Comparison of ENCODE assay signal across 8 cellular contexts in the genomic region with DNA sequence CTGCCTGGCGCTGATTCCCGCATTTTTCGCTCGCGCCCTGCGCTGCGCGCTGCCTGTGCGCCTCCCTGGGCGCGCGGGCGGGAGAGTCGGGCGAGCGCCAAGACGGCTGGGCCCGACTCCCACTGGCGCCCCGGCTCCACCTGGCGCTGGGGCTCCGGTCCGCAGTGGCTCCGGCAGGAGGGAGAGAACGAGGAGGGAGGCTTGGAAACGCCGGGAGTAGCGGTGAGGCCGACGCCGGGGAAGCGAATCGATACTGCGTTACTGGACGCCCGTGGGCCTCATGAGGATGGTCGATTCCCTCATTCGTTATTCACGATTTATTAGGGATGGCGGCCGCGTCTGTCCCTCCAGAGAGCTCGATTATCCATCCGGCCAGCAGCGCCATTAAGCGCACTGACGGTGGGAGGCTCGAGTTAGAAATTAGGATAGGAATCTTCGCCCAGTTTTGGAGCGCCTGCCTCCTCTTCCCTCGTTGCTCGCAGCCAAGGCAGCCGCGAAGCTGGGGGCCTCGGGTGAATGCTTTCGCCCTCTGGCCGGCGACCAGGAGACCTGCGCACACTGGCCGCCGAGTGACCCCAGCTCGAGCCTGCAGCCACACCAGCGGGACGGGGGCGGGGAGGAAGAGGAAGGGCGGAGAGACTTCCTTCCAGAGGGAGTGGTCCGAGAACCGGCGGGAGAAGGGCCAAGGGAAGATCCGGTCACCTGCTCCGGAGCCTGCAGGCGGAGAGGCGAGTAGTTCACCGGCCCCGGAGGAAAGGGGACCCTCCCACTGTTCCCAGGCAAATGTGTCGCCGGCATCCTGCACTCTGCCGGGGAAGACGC. TPM values are rescaled to one million over a fixed set of nuclear protein-coding genes. Genes with fewer than 3 reads are reported as not detected.
DNase-seq lines count a peak whose midpoint lies in the region; ATAC-seq and TF ChIP-seq lines count a peak whose summit lies in the region.

No MANE protein-coding gene starts in this region.

- intact Hi-C loops in activated naive CD4-positive, alpha-beta T cell treated with anti-CD3 and anti-CD28 coated beads for 36 hours (cut with micrococcal nuclease): loop anchor here (5.0 kb wide), 3 partner anchors 142 to 242 kb away; a partner anchor contains a TSS
- intact Hi-C loops in heart right ventricle (cut with DNase I): loop anchor here in 4 of 10 donors (2.0 to 10.0 kb wide), 4 partner anchors 19 to 105 kb away; a partner anchor contains a TSS

- peak overlapping the region; percentile 89 for H3K4me2 ChIP-seq in trophoblast cell (ENCODE audit: low read length)

- peak overlapping the region; percentile 82 for H4K8ac ChIP-seq in trophoblast cell (ENCODE audit: low read depth, low read length)

- H2AFZ ChIP-seq in trophoblast cell (ENCODE audit: insufficient read depth, low read length, poor library complexity): peak overlapping the region; percentile 74

- peak overlapping the region; percentile 23 for H2BK5ac ChIP-seq in trophoblast cell (ENCODE audit: low read depth, low read length, poor library complexity)

- POLR2A ChIA-PET in activated naive CD8-positive, alpha-beta T cell treated with anti-CD3 and anti-CD28 coated beads, Interleukin-2, amount 10 ng/mL, durations not matched to agents 7 days and 5 days (lab: Charles Lee): no interaction called here

- H3K27ac ChIP-seq in heart right ventricle (peak overlapping the region; percentile 89 to 99 (median 96)), trophoblast cell (ENCODE audit: low read depth, low read length) (peak overlapping the region; percentile 80)

- peaks cover 39% of the 10 kb centered on the region for H3K79me2 ChIP-seq in trophoblast cell (ENCODE audit: control insufficient read depth, insufficient read depth, low read length, poor library complexity)

- H3K4me1 ChIP-seq in heart right ventricle (peaks cover 9 to 78% (median 66%) of the 10 kb centered on the region in 9 donors), trophoblast cell (ENCODE audit: control insufficient read depth in 1 of 2, insufficient read depth in 2 of 2, low read length in 2 of 2) (peaks cover 15 to 24% of the 10 kb centered on the region in 2 experiments), HAP-1 (peaks cover 25% of the 10 kb centered on the region)

- peak overlapping the region; percentile 30 for H3K4ac ChIP-seq in trophoblast cell (ENCODE audit: low read depth, low read length)

- TF ChIP-seq CTCF in heart right ventricle (IDR thresholded peaks at IDR 0.05): peak in 2 of 9 donors; percentile 30 to 31

- H3K23ac ChIP-seq in trophoblast cell (ENCODE audit: low read length): no peak overlapping the region

- peak overlapping the region; percentile 34 for H2AK5ac ChIP-seq in trophoblast cell (ENCODE audit: low read length)

- no peaks in the 10 kb centered on the region for H3K9me3 Mint-ChIP-seq in activated naive CD4-positive, alpha-beta T cell treated with anti-CD3 and anti-CD28 coated beads for 36 hours
- H3K9me3 Mint-ChIP-seq in activated naive CD8-positive, alpha-beta T cell treated with anti-CD3 and anti-CD28 coated beads, Interleukin-2, amount 10 ng/mL, durations not matched to agents 7 days and 5 days: no peaks in the 10 kb centered on the region

- in situ Hi-C loops in HAP-1 (cut with MboI; ENCODE audit: low sequenced_read_pairs): no loop called here

- H3K9ac ChIP-seq in trophoblast cell (ENCODE audit: low read length): peak overlapping the region; percentile 71

- peaks cover 0 to 10% (median 0%) of the 10 kb centered on the region in 9 donors for H3K36me3 ChIP-seq in heart right ventricle
- H3K36me3 ChIP-seq in trophoblast cell (ENCODE audit: control insufficient read depth in 1 of 2, insufficient read depth in 2 of 2, low read length in 2 of 2): peaks cover 7 to 8% of the 10 kb centered on the region in 2 experiments
- H3K36me3 ChIP-seq in HAP-1 (replicated peaks): peaks cover 18% of the 10 kb centered on the region

- CTCF ChIA-PET in activated naive CD4-positive, alpha-beta T cell treated with anti-CD3 and anti-CD28 coated beads for 36 hours (lab: Charles Lee): interaction anchor here (1.0 kb wide), 1 partner anchor 15 kb away, joined by 3 read pairs; no protein-coding TSS in a partner anchor

- no peak for ATAC-seq in activated naive CD8-positive, alpha-beta T cell treated with anti-CD3 and anti-CD28 coated beads, Interleukin-2, amount 10 ng/mL, durations not matched to agents 7 days and 5 days (ENCODE audit: low read depth)
- peak; percentile 48 to 74 (median 62) for ATAC-seq in heart right ventricle

- H3K4me3 ChIP-seq in heart right ventricle (peak overlapping the region; percentile 58 to 99 (median 84)), trophoblast cell (ENCODE audit: low read depth, low read length) (peak overlapping the region; percentile 70), HAP-1 (no peak overlapping the region)

- H4K12ac ChIP-seq in trophoblast cell (ENCODE audit: low read depth, low read length): peak overlapping the region; percentile 64

- peak overlapping the region; percentile 67 for H3K4me3 Mint-ChIP-seq in activated naive CD4-positive, alpha-beta T cell treated with anti-CD3 and anti-CD28 coated beads for 36 hours
- peak overlapping the region; percentile 98 for H3K4me3 Mint-ChIP-seq in activated naive CD8-positive, alpha-beta T cell treated with anti-CD3 and anti-CD28 coated beads, Interleukin-2, amount 10 ng/mL, durations not matched to agents 7 days and 5 days

- peak overlapping the region; percentile 48 for H2BK120ac ChIP-seq in trophoblast cell (ENCODE audit: insufficient read depth, low read length, poor library complexity)

- peak overlapping the region; percentile 8 for H2BK12ac ChIP-seq in trophoblast cell (ENCODE audit: low read length)

- peak overlapping the region; percentile 71 for H3K18ac ChIP-seq in trophoblast cell (ENCODE audit: low read length)

- peaks cover 15% of the 10 kb centered on the region for H3K36me3 Mint-ChIP-seq in activated naive CD4-positive, alpha-beta T cell treated with anti-CD3 and anti-CD28 coated beads for 36 hours (ENCODE audit: low read depth)
- H3K36me3 Mint-ChIP-seq in activated naive CD8-positive, alpha-beta T cell treated with anti-CD3 and anti-CD28 coated beads, Interleukin-2, amount 10 ng/mL, durations not matched to agents 7 days and 5 days: peaks cover 8% of the 10 kb centered on the region

- peak overlapping the region; percentile 87 for H3K14ac ChIP-seq in trophoblast cell (ENCODE audit: low read length)

- H3K27me3 Mint-ChIP-seq in activated naive CD4-positive, alpha-beta T cell treated with anti-CD3 and anti-CD28 coated beads for 36 hours (ENCODE audit: low read depth): peaks cover 48% of the 10 kb centered on the region
- peaks cover 39% of the 10 kb centered on the region for H3K27me3 Mint-ChIP-seq in activated naive CD8-positive, alpha-beta T cell treated with anti-CD3 and anti-CD28 coated beads, Interleukin-2, amount 10 ng/mL, durations not matched to agents 7 days and 5 days

- H3K27ac Mint-ChIP-seq in activated naive CD4-positive, alpha-beta T cell treated with anti-CD3 and anti-CD28 coated beads for 36 hours: no peak overlapping the region
- H3K27ac Mint-ChIP-seq in activated naive CD8-positive, alpha-beta T cell treated with anti-CD3 and anti-CD28 coated beads, Interleukin-2, amount 10 ng/mL, durations not matched to agents 7 days and 5 days: no peak overlapping the region

- peak overlapping the region; percentile 81 for H4K91ac ChIP-seq in trophoblast cell (ENCODE audit: low read depth, low read length)

- H3K27me3 ChIP-seq in heart right ventricle (peaks cover 0 to 52% (median 0%) of the 10 kb centered on the region in 7 donors), trophoblast cell (ENCODE audit: insufficient read depth, low read length) (no peaks in the 10 kb centered on the region), HAP-1 (ENCODE audit: low read depth) (no peaks in the 10 kb centered on the region)

- H3K79me1 ChIP-seq in trophoblast cell (ENCODE audit: low read length): peaks cover 30% of the 10 kb centered on the region

- H3K9me3 ChIP-seq in heart right ventricle: no peaks in the 10 kb centered on the region
- H3K9me3 ChIP-seq in trophoblast cell (ENCODE audit: insufficient read depth, low read depth, low read length): no peaks in the 10 kb centered on the region
- H3K9me3 ChIP-seq in HAP-1: no peaks in the 10 kb centered on the region

- WGBS in heart right ventricle, 2 donors: 1% methylated on average over 78 to 79 of the region's 79 CpGs
- no CpG with 5 or more reads among the region's 79 CpGs for WGBS in trophoblast cell (ENCODE audit: extremely low coverage, insufficient coverage, insufficient read length)

- DNase-seq in activated naive CD4-positive, alpha-beta T cell treated with anti-CD3 and anti-CD28 coated beads for 36 hours: peak; percentile 20
- no peak for DNase-seq in activated naive CD4-positive, alpha-beta T cell treated with anti-CD3 and anti-CD28 coated beads, Interleukin-2, amount 50 U/mL, for 16 hours
- DNase-seq in NCI-H2227 (lab: John Stamatoyannopoulos, UW; ENCODE audit: unreplicated experiment): peak; percentile 72
- DNase-seq in activated naive CD8-positive, alpha-beta T cell treated with anti-CD3 and anti-CD28 coated beads, Interleukin-2, amount 10 ng/mL, durations not matched to agents 7 days and 5 days: peak; percentile 56
- peak; percentile 90 to 95 for DNase-seq in heart right ventricle
- DNase-seq in trophoblast cell: peak; percentile 42 to 52
- DNase-seq in HAP-1 (ENCODE audit: low spot score in 2 of 2): no peak
- DNase-seq in Kasumi-1 (lab: John Stamatoyannopoulos, UW): no peak

- H3K4me1 Mint-ChIP-seq in activated naive CD4-positive, alpha-beta T cell treated with anti-CD3 and anti-CD28 coated beads for 36 hours (ENCODE audit: low read depth): peaks cover 46% of the 10 kb centered on the region
- peaks cover 33% of the 10 kb centered on the region for H3K4me1 Mint-ChIP-seq in activated naive CD8-positive, alpha-beta T cell treated with anti-CD3 and anti-CD28 coated beads, Interleukin-2, amount 10 ng/mL, durations not matched to agents 7 days and 5 days

RNA-seq across cellular contexts. Expression of a gene that starts 1.3 kb away (rescaled TPM):
- 1 to 10 TPM; 1.2 TPM for total RNA-seq in activated naive CD4-positive, alpha-beta T cell treated with anti-CD3 and anti-CD28 coated beads for 36 hours
- 1 to 10 TPM; 1.8 to 2.0 TPM for total RNA-seq in activated naive CD8-positive, alpha-beta T cell treated with anti-CD3 and anti-CD28 coated beads, Interleukin-2, amount 10 ng/mL, durations not matched to agents 7 days and 5 days
- total RNA-seq in heart right ventricle: 10 to 100 TPM; 15.8 to 30.0 (median 22.8) TPM
- 10 to 100 TPM; 23.8 to 51.6 TPM for polyA plus RNA-seq in heart right ventricle
- polyA plus RNA-seq in trophoblast cell (2013): 42.2 and 42.5 TPM in 2 replicates

RNA-seq across cellular contexts. Expression of a gene that starts 3.1 kb away (rescaled TPM):
- 100 to 1,000 TPM; 368 to 369 TPM for total RNA-seq in activated naive CD4-positive, alpha-beta T cell treated with anti-CD3 and anti-CD28 coated beads for 36 hours
- 100 to 1,000 TPM; 182 to 189 TPM for total RNA-seq in activated naive CD8-positive, alpha-beta T cell treated with anti-CD3 and anti-CD28 coated beads, Interleukin-2, amount 10 ng/mL, durations not matched to agents 7 days and 5 days
- total RNA-seq in heart right ventricle: 100 to 1,000 TPM; 148 to 220 (median 162) TPM
- 100 to 1,000 TPM; 359 to 379 TPM for polyA plus RNA-seq in heart right ventricle
- 299 and 301 TPM in 2 replicates for polyA plus RNA-seq in trophoblast cell (2013)

RNA-seq across cellular contexts. Expression of a gene that starts 19.3 kb away (rescaled TPM):
- 10 to 100 TPM; 35.1 to 35.8 TPM for total RNA-seq in activated naive CD4-positive, alpha-beta T cell treated with anti-CD3 and anti-CD28 coated beads for 36 hours
- 10 to 100 TPM; 30.4 to 37.3 TPM for total RNA-seq in activated naive CD8-positive, alpha-beta T cell treated with anti-CD3 and anti-CD28 coated beads, Interleukin-2, amount 10 ng/mL, durations not matched to agents 7 days and 5 days
- total RNA-seq in heart right ventricle: 10 to 100 TPM; 58.1 to 84.1 (median 69.4) TPM
- 10 to 100 TPM; 50.5 to 83.6 TPM for polyA plus RNA-seq in heart right ventricle
- 7.1 and 7.8 TPM in 2 replicates for polyA plus RNA-seq in trophoblast cell (2013)

RNA-seq across cellular contexts. Expression of a gene that starts 44.4 kb away (rescaled TPM):
- 100 to 1,000 TPM; 170 to 177 TPM for total RNA-seq in activated naive CD4-positive, alpha-beta T cell treated with anti-CD3 and anti-CD28 coated beads for 36 hours
- 100 to 1,000 TPM; 333 to 343 TPM for total RNA-seq in activated naive CD8-positive, alpha-beta T cell treated with anti-CD3 and anti-CD28 coated beads, Interleukin-2, amount 10 ng/mL, durations not matched to agents 7 days and 5 days
- total RNA-seq in heart right ventricle: 100 to 1,000 TPM in 1 of 10 donors, 10 to 100 TPM in 9; 56.3 to 100 (median 67.5) TPM
- polyA plus RNA-seq in heart right ventricle: 100 to 1,000 TPM in 1 of 2 donors, 10 to 100 TPM in 1; 17.3 to 104 TPM
- 15.3 and 16.2 TPM in 2 replicates for polyA plus RNA-seq in trophoblast cell (2013)

RNA-seq across cellular contexts. Expression of a gene that starts 49.9 kb away (rescaled TPM):
- total RNA-seq in activated naive CD4-positive, alpha-beta T cell treated with anti-CD3 and anti-CD28 coated beads for 36 hours: 10 to 100 TPM; 30.1 to 33.4 TPM
- total RNA-seq in activated naive CD8-positive, alpha-beta T cell treated with anti-CD3 and anti-CD28 coated beads, Interleukin-2, amount 10 ng/mL, durations not matched to agents 7 days and 5 days: 10 to 100 TPM; 55.1 to 58.0 TPM
- 10 to 100 TPM; 37.9 to 51.9 (median 47.5) TPM for total RNA-seq in heart right ventricle
- 10 to 100 TPM; 15.3 to 20.3 TPM for polyA plus RNA-seq in heart right ventricle
- 22.1 and 25.2 TPM in 2 replicates for polyA plus RNA-seq in trophoblast cell (2013)

Comparison
In these comparisons a context has a peak if more than half of its experiments do, and no peak if none do; other contexts are left out.
1. DNase-seq: peak in activated naive CD4-positive, alpha-beta T cell treated with anti-CD3 and anti-CD28 coated beads for 36 hours (single experiment), NCI-H2227 (single experiment), activated naive CD8-positive, alpha-beta T cell treated with anti-CD3 and anti-CD28 coated beads, Interleukin-2, amount 10 ng/mL, durations not matched to agents 7 days and 5 days (single experiment), heart right ventricle (2 of 2) and trophoblast cell (2 of 2); none in activated naive CD4-positive, alpha-beta T cell treated with anti-CD3 and anti-CD28 coated beads, Interleukin-2, amount 50 U/mL, for 16 hours (single experiment), HAP-1 (0 of 2) and Kasumi-1 (0 of 2).
2. RNA of a gene that starts 1.3 kb away (total RNA-seq): 15.8 to 30.0 TPM in heart right ventricle; 1.8 to 2.0 TPM in activated naive CD8-positive, alpha-beta T cell treated with anti-CD3 and anti-CD28 coated beads, Interleukin-2, amount 10 ng/mL, durations not matched to agents 7 days and 5 days and 1.2 TPM in activated naive CD4-positive, alpha-beta T cell treated with anti-CD3 and anti-CD28 coated beads for 36 hours; every median in the first group is over 4 times any median in the second.